17 cellular contexts compared by ENCODE assay signal in genomic region chr11:1523077-1523476, GRCh38.
"Had no signal": no experiment of that assay in that cellular context is flagged by ENCODE, and none has a peak within 500 bp of the region (broad histone marks: within the 10 kb centered on the region; RNA-seq: fewer than 3 reads in every experiment).

No MANE protein-coding gene starts in this region.

- H3K9me3 ChIP-seq: adrenal gland, esophagus muscularis mucosa, ovary, testis had no signal

- H3K27me3 Mint-ChIP-seq: activated CD8-positive, alpha-beta T cell treated with anti-CD3 and anti-CD28 coated beads for 36 hours; stimulated activated naive CD8-positive, alpha-beta T cell treated with anti-CD3 and anti-CD28 coated beads, Interleukin-15, Interleukin-2, amounts not matched to agents 100 ng/mL and 50 ng/mL, for 24 hours had no signal

- H3K9ac ChIP-seq: neural progenitor cell had no signal

- H3K27me3 ChIP-seq: adrenal gland, esophagus muscularis mucosa, neural progenitor cell, ovary, testis had no signal

- H3K4me3 ChIP-seq: adrenal gland, esophagus muscularis mucosa, neural progenitor cell, ovary, testis had no signal

- H3K36me3 ChIP-seq: adrenal gland, neural progenitor cell, ovary had no signal

- ATAC-seq: activated T-cell treated with anti-CD3 and anti-CD28 coated beads, Interleukin-2, amount 50 U/mL, for 72 hours; left lobe of liver had no signal

- H3K36me3 Mint-ChIP-seq: neural progenitor cell had no signal

- H3K27ac ChIP-seq: adrenal gland, esophagus muscularis mucosa, neural progenitor cell, ovary, testis had no signal

- H3K9me3 Mint-ChIP-seq: activated CD8-positive, alpha-beta T cell treated with anti-CD3 and anti-CD28 coated beads for 36 hours; activated T-cell treated with anti-CD3 and anti-CD28 coated beads, Interleukin-2, amount 50 U/mL, for 72 hours; neural progenitor cell; stimulated activated naive CD8-positive, alpha-beta T cell treated with anti-CD3 and anti-CD28 coated beads, Interleukin-15, Interleukin-2, amounts not matched to agents 100 ng/mL and 50 ng/mL, for 24 hours had no signal

- H3K4me3 Mint-ChIP-seq: activated CD8-positive, alpha-beta T cell treated with anti-CD3 and anti-CD28 coated beads for 36 hours; activated T-cell treated with anti-CD3 and anti-CD28 coated beads, Interleukin-2, amount 50 U/mL, for 72 hours; neural progenitor cell; stimulated activated naive CD8-positive, alpha-beta T cell treated with anti-CD3 and anti-CD28 coated beads, Interleukin-15, Interleukin-2, amounts not matched to agents 100 ng/mL and 50 ng/mL, for 24 hours had no signal

- H2AFZ ChIP-seq: neural progenitor cell had no signal

- DNase-seq: activated CD8-positive, alpha-beta memory T cell treated with anti-CD3 and anti-CD28 coated beads, Interleukin-2, amount 50 U/mL, for 4 hours; activated CD8-positive, alpha-beta T cell treated with anti-CD3 and anti-CD28 coated beads for 36 hours; activated T-cell treated with anti-CD3 and anti-CD28 coated beads, Interleukin-2, amount 50 U/mL, for 72 hours; adrenal gland; cerebellar nuclear complex; dermis blood vessel endothelial cell; head of caudate nucleus; mesenchymal stem cell; ovary; stimulated activated CD4-positive, alpha-beta T cell treated with anti-CD3 and anti-CD28 coated beads, Interleukin-4, amount 100 ng/mL, for 1 hour; stimulated activated CD8-positive, alpha-beta memory T cell treated with anti-CD3 and anti-CD28 coated beads, Interleukin-4, amount 100 ng/mL, for 48 hours; SW 1271; testis had no signal

- H3K4me2 ChIP-seq: neural progenitor cell had no signal

- H3K27ac Mint-ChIP-seq: neural progenitor cell; stimulated activated naive CD8-positive, alpha-beta T cell treated with anti-CD3 and anti-CD28 coated beads, Interleukin-15, Interleukin-2, amounts not matched to agents 100 ng/mL and 50 ng/mL, for 24 hours had no signal
